In the genomic region with DNA sequence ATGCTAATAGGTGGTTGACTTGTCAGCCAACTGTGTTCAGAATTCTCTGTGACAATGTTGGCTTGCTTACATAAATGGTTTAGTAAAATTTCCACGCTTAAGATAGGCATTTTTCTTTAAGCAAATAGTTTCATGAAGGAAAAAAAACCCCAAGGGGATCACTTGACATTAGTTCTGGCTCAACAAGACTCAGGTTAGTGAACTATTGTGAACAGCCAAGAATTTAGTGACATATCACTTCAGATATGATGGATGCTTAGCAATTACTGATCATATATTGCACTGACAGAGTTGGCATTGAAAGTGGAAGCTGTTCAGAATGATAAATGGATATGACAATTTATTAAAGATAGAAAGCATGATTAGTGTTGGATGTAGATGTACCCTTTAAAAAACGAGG, we compare ENCODE assay signal across 28 cellular contexts.
"Had no signal": no experiment of that assay in that cellular context is flagged by ENCODE, and none has a peak within 500 bp of the region (broad histone marks: within the 10 kb centered on the region; RNA-seq: fewer than 3 reads in every experiment).

No MANE protein-coding gene starts in this region.

- H3K4me1 ChIP-seq: stomach, suprapubic skin, testis, thyroid gland, tibial artery, tibial nerve, transverse colon, upper lobe of left lung, upper lobe of right lung, uterus, vagina had no signal

- DNase-seq: stimulated activated CD4-positive, alpha-beta T cell treated with anti-CD3 and anti-CD28 coated beads, Interleukin-2, amount 100 ng/mL, for 48 hours; stimulated activated CD4-positive, alpha-beta T cell treated with anti-CD3 and anti-CD28 coated beads, Interleukin-4, amount 100 ng/mL, for 1 hour; stimulated activated CD4-positive, alpha-beta T cell treated with anti-CD3 and anti-CD28 coated beads, Interleukin-4, amount 100 ng/mL, for 24 hours; stimulated activated CD4-positive, alpha-beta T cell treated with anti-CD3 and anti-CD28 coated beads, Interleukin-4, amount 100 ng/mL, for 4 hours; stimulated activated CD8-positive, alpha-beta memory T cell treated with anti-CD3 and anti-CD28 coated beads, Interleukin-4, amount 100 ng/mL, for 48 hours; stimulated activated naive B cell treated with anti-CD40 and anti-IgM and Interleukin-4, amounts not matched to agents 10 μg/mL and 1 μg/mL and 100 μg/mL, for 72 hours; stimulated activated naive CD4-positive, alpha-beta T cell; stimulated activated naive CD4-positive, alpha-beta T cell treated with Interleukin-2 at 50 U/mL for 16 hours; stimulated activated naive CD8-positive, alpha-beta T cell treated with anti-CD3 and anti-CD28 coated beads, Interleukin-15, amount 100 ng/mL, for 72 hours; stimulated activated naive CD8-positive, alpha-beta T cell treated with anti-CD3 and anti-CD28 coated beads, Interleukin-15, Interleukin-2, amounts not matched to agents 100 U/mL and 50 U/mL, for 24 hours; stomach; substantia nigra; testis; thyroid gland; tibial artery; transverse colon; upper lobe of left lung; upper lobe of right lung; uterus had no signal

- H3K4me1 Mint-ChIP-seq: stimulated activated effector memory CD8-positive, alpha-beta T cell treated with anti-CD3 and anti-CD28 coated beads, Interleukin-12 subunit alpha, Interleukin-12 subunit beta, amount 100 ng/mL, for 72 hours; stimulated activated memory B cell treated with anti-CD40 and anti-IgM and Interleukin-4, amounts not matched to agents 10 μg/mL and 1 μg/mL and 100 μg/mL, for 72 hours; stimulated activated naive B cell treated with anti-CD40 and anti-IgM and Interleukin-4, amounts not matched to agents 10 μg/mL and 1 μg/mL and 100 μg/mL, for 72 hours; stimulated activated naive CD8-positive, alpha-beta T cell treated with anti-CD3 and anti-CD28 coated beads, Interleukin-15, amount 100 ng/mL, for 72 hours had no signal

- H3K27ac Mint-ChIP-seq: stimulated activated effector memory CD8-positive, alpha-beta T cell treated with anti-CD3 and anti-CD28 coated beads, Interleukin-12 subunit alpha, Interleukin-12 subunit beta, amount 100 ng/mL, for 72 hours; stimulated activated memory B cell treated with anti-CD40 and anti-IgM and Interleukin-4, amounts not matched to agents 10 μg/mL and 1 μg/mL and 100 μg/mL, for 72 hours; stimulated activated naive B cell treated with anti-CD40 and anti-IgM and Interleukin-4, amounts not matched to agents 10 μg/mL and 1 μg/mL and 100 μg/mL, for 72 hours; stimulated activated naive CD8-positive, alpha-beta T cell treated with anti-CD3 and anti-CD28 coated beads, Interleukin-15, amount 100 ng/mL, for 72 hours; stimulated activated naive CD8-positive, alpha-beta T cell treated with anti-CD3 and anti-CD28 coated beads, Interleukin-15, Interleukin-2, amounts not matched to agents 100 ng/mL and 50 ng/mL, for 24 hours; type B pancreatic cell had no signal

- H3K36me3 ChIP-seq: stomach, suprapubic skin, thoracic aorta, thyroid gland, tibial artery, tibial nerve, transverse colon, upper lobe of left lung, upper lobe of right lung, uterus, vagina had no signal

- H3K4me3 Mint-ChIP-seq: stimulated activated effector memory CD8-positive, alpha-beta T cell treated with anti-CD3 and anti-CD28 coated beads, Interleukin-12 subunit alpha, Interleukin-12 subunit beta, amount 100 ng/mL, for 72 hours; stimulated activated memory B cell treated with anti-CD40 and anti-IgM and Interleukin-4, amounts not matched to agents 10 μg/mL and 1 μg/mL and 100 μg/mL, for 72 hours; stimulated activated naive B cell treated with anti-CD40 and anti-IgM and Interleukin-4, amounts not matched to agents 10 μg/mL and 1 μg/mL and 100 μg/mL, for 72 hours; stimulated activated naive CD8-positive, alpha-beta T cell treated with anti-CD3 and anti-CD28 coated beads, Interleukin-15, amount 100 ng/mL, for 72 hours; stimulated activated naive CD8-positive, alpha-beta T cell treated with anti-CD3 and anti-CD28 coated beads, Interleukin-15, Interleukin-2, amounts not matched to agents 100 ng/mL and 50 ng/mL, for 24 hours; type B pancreatic cell had no signal

- H3K4me3 ChIP-seq: stomach, suprapubic skin, testis, thoracic aorta, thyroid gland, tibial artery, tibial nerve, transverse colon, upper lobe of left lung, upper lobe of right lung, uterus, vagina had no signal

- ATAC-seq: stimulated activated effector memory CD8-positive, alpha-beta T cell treated with anti-CD3 and anti-CD28 coated beads, Interleukin-12 subunit alpha, Interleukin-12 subunit beta, amount 100 ng/mL, for 72 hours; stimulated activated memory B cell treated with anti-CD40 and anti-IgM and Interleukin-4, amounts not matched to agents 10 μg/mL and 1 μg/mL and 100 μg/mL, for 72 hours; stimulated activated naive B cell treated with anti-CD40 and anti-IgM and Interleukin-4, amounts not matched to agents 10 μg/mL and 1 μg/mL and 100 μg/mL, for 72 hours; stimulated activated naive CD8-positive, alpha-beta T cell treated with anti-CD3 and anti-CD28 coated beads, Interleukin-15, amount 100 ng/mL, for 72 hours; stimulated activated naive CD8-positive, alpha-beta T cell treated with anti-CD3 and anti-CD28 coated beads, Interleukin-15, Interleukin-2, amounts not matched to agents 100 U/mL and 50 U/mL, for 24 hours; upper lobe of right lung had no signal

- H3K9me3 Mint-ChIP-seq: stimulated activated effector memory CD8-positive, alpha-beta T cell treated with anti-CD3 and anti-CD28 coated beads, Interleukin-12 subunit alpha, Interleukin-12 subunit beta, amount 100 ng/mL, for 72 hours; stimulated activated memory B cell treated with anti-CD40 and anti-IgM and Interleukin-4, amounts not matched to agents 10 μg/mL and 1 μg/mL and 100 μg/mL, for 72 hours; stimulated activated naive CD8-positive, alpha-beta T cell treated with anti-CD3 and anti-CD28 coated beads, Interleukin-15, amount 100 ng/mL, for 72 hours; stimulated activated naive CD8-positive, alpha-beta T cell treated with anti-CD3 and anti-CD28 coated beads, Interleukin-15, Interleukin-2, amounts not matched to agents 100 ng/mL and 50 ng/mL, for 24 hours; type B pancreatic cell had no signal

- H3K27me3 Mint-ChIP-seq: stimulated activated memory B cell treated with anti-CD40 and anti-IgM and Interleukin-4, amounts not matched to agents 10 μg/mL and 1 μg/mL and 100 μg/mL, for 72 hours; stimulated activated naive B cell treated with anti-CD40 and anti-IgM and Interleukin-4, amounts not matched to agents 10 μg/mL and 1 μg/mL and 100 μg/mL, for 72 hours had no signal

- H3K27ac ChIP-seq: stomach, suprapubic skin, testis, thoracic aorta, thyroid gland, tibial artery, tibial nerve, transverse colon, upper lobe of left lung, upper lobe of right lung, uterus, vagina had no signal

- FAIRE-seq: urothelium cell line had no signal

- H3K9me3 ChIP-seq: stomach, suprapubic skin, testis, thoracic aorta, thyroid gland, tibial artery, tibial nerve, transverse colon, upper lobe of left lung, upper lobe of right lung, uterus, vagina had no signal

- H3K27me3 ChIP-seq: stomach, suprapubic skin, testis, thyroid gland, tibial artery, tibial nerve, transverse colon, upper lobe of left lung, upper lobe of right lung, uterus, vagina had no signal

- H3K36me3 Mint-ChIP-seq: stimulated activated effector memory CD8-positive, alpha-beta T cell treated with anti-CD3 and anti-CD28 coated beads, Interleukin-12 subunit alpha, Interleukin-12 subunit beta, amount 100 ng/mL, for 72 hours; stimulated activated memory B cell treated with anti-CD40 and anti-IgM and Interleukin-4, amounts not matched to agents 10 μg/mL and 1 μg/mL and 100 μg/mL, for 72 hours; stimulated activated naive B cell treated with anti-CD40 and anti-IgM and Interleukin-4, amounts not matched to agents 10 μg/mL and 1 μg/mL and 100 μg/mL, for 72 hours; type B pancreatic cell had no signal
